In genomic region chr1:39195166-39196111, GRCh38 we compare ENCODE assay signal across 8 cellular contexts. TPM values are rescaled to one million over a fixed set of nuclear protein-coding genes. Genes with fewer than 3 reads are reported as not detected.
DNase-seq lines count a peak whose midpoint lies in the region; ATAC-seq and TF ChIP-seq lines count a peak whose summit lies in the region.

No MANE protein-coding gene starts in this region.

- no peaks in the 10 kb centered on the region for H3K9me3 Mint-ChIP-seq in activated naive CD8-positive, alpha-beta T cell treated with anti-CD3 and anti-CD28 coated beads, Interleukin-2, amount 50 U/mL, for 24 hours

- H3K4me1 Mint-ChIP-seq in activated naive CD8-positive, alpha-beta T cell treated with anti-CD3 and anti-CD28 coated beads, Interleukin-2, amount 50 U/mL, for 24 hours: peaks cover 83% of the 10 kb centered on the region

- TF ChIP-seq POLR2A in tibial nerve (IDR thresholded peaks at IDR 0.05): no peak

- H3K36me3 Mint-ChIP-seq in activated naive CD8-positive, alpha-beta T cell treated with anti-CD3 and anti-CD28 coated beads, Interleukin-2, amount 50 U/mL, for 24 hours (ENCODE audit: low read depth): no peaks in the 10 kb centered on the region

- H3K27ac Mint-ChIP-seq in activated naive CD8-positive, alpha-beta T cell treated with anti-CD3 and anti-CD28 coated beads, Interleukin-2, amount 50 U/mL, for 24 hours: peak overlapping the region; percentile 97

- H3K27me3 Mint-ChIP-seq in activated naive CD8-positive, alpha-beta T cell treated with anti-CD3 and anti-CD28 coated beads, Interleukin-2, amount 50 U/mL, for 24 hours: no peaks in the 10 kb centered on the region

- H3K27ac ChIP-seq in tibial nerve: peak overlapping the region in 3 of 4 donors; percentile 6 to 56 (median 36)

- H3K27me3 ChIP-seq in tibial nerve: no peaks in the 10 kb centered on the region

- peaks cover 0 to 45% (median 23%) of the 10 kb centered on the region in 4 donors for H3K4me1 ChIP-seq in tibial nerve

- no peak for TF ChIP-seq EP300 in tibial nerve (IDR thresholded peaks at IDR 0.05)

- H3K9me3 ChIP-seq in tibial nerve: no peaks in the 10 kb centered on the region

- 49 to 63% methylated on average over 5 of the region's 5 CpGs for WGBS in tibial nerve, 2 donors

- ATAC-seq in activated naive CD8-positive, alpha-beta T cell treated with anti-CD3 and anti-CD28 coated beads, Interleukin-2, amount 50 U/mL, for 24 hours: no peak
- ATAC-seq in HG03139 (IDR thresholded peaks at IDR 0.05; ENCODE audit: unreplicated experiment): no peak

- no peak for TF ChIP-seq CTCF in tibial nerve (IDR thresholded peaks at IDR 0.05)

- DNase-seq in activated gamma-delta T cell treated with Interleukin-2 at 50 U/mL for 16 hours: peak; percentile 13
- DNase-seq in activated gamma-delta T cell (lab: John Stamatoyannopoulos, UW): no peak
- DNase-seq in activated naive CD8-positive, alpha-beta T cell treated with anti-CD3 and anti-CD28 coated beads, Interleukin-2, amount 50 U/mL, for 24 hours: no peak
- DNase-seq in kidney tubule cell (ENCODE audit: low spot score): peak; percentile 64
- no peak for DNase-seq in tibial nerve (ENCODE audit: low spot score in 2 of 2)
- DNase-seq in HuH-7.5 (ENCODE audit: low spot score): no peak
- DNase-seq in cerebellar cortex (ENCODE audit: low spot score): no peak

- no peak overlapping the region for H3K4me3 ChIP-seq in tibial nerve

- peak overlapping the region; percentile 15 for H3K4me3 Mint-ChIP-seq in activated naive CD8-positive, alpha-beta T cell treated with anti-CD3 and anti-CD28 coated beads, Interleukin-2, amount 50 U/mL, for 24 hours

- no peaks in the 10 kb centered on the region for H3K36me3 ChIP-seq in tibial nerve

RNA-seq across cellular contexts. Expression of gene MACF1, which starts 9.1 kb away (rescaled TPM):
- total RNA-seq in tibial nerve: 100 to 1,000 TPM; 214 to 296 (median 244) TPM

Comparison
In these comparisons a context has a peak if more than half of its experiments do, and no peak if none do; other contexts are left out.
1. DNase-seq: peak in activated gamma-delta T cell treated with Interleukin-2 at 50 U/mL for 16 hours (single experiment) and kidney tubule cell (single experiment); none in activated gamma-delta T cell (single experiment), activated naive CD8-positive, alpha-beta T cell treated with anti-CD3 and anti-CD28 coated beads, Interleukin-2, amount 50 U/mL, for 24 hours (single experiment), tibial nerve (0 of 2), HuH-7.5 (single experiment) and cerebellar cortex (single experiment).